ENCODE assay signal across 14 cellular contexts in the genomic region with DNA sequence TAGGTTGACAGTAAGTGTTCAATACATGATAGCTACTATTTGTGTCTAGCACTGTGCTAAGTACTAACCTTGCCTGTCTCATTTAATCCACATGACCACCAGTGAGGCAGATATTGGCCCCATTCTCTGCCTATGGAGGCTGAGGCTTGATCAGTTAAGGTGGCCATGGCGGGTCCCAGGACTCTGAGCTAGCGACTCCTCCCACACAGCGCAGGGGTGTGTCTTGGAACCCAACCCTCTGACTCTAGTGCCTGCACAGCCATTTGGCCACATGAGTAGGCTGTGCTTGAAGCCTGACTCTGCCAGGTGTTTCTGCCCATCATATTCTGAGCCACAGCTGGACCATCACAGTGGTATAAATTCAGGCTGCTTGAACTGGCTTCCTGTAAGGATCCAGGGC. TPM values are rescaled to one million over a fixed set of nuclear protein-coding genes. Genes with fewer than 3 reads are reported as not detected.
DNase-seq lines count a peak whose midpoint lies in the region; ATAC-seq, FAIRE-seq and TF ChIP-seq lines count a peak whose summit lies in the region.
"Had no signal": no experiment of that assay in that cellular context is flagged by ENCODE, and none has a peak within 500 bp of the region (broad histone marks: within the 10 kb centered on the region; RNA-seq: fewer than 3 reads in every experiment).

No MANE protein-coding gene starts in this region.

- H3K4me1 ChIP-seq in HepG2 (ENCODE audit: insufficient read depth, low read length) (peaks cover 92% of the 10 kb centered on the region), right lobe of liver (peaks cover 0 to 85% (median 42%) of the 10 kb centered on the region in 4 donors), tibial artery (peaks cover 0 to 51% (median 35%) of the 10 kb centered on the region in 4 donors)

- H3K27ac Mint-ChIP-seq in effector memory CD8-positive, alpha-beta T cell: peak overlapping the region; percentile 90 to 93

- H3K27me3 ChIP-seq in HepG2 (ENCODE audit: control insufficient read depth in 1 of 2, insufficient read depth in 2 of 2, low read length in 2 of 2) (no peaks in the 10 kb centered on the region; a peak in 1 of 5 replicates), right lobe of liver (no peaks in the 10 kb centered on the region), tibial artery (no peaks in the 10 kb centered on the region)
- H3K27me3 ChIP-seq: foreskin keratinocyte had no signal

- TF ChIP-seq RAD21 in HepG2 (CRISPR knock-in tag; IDR thresholded peaks at IDR 0.05): no peak

- no peaks in the 10 kb centered on the region for H3K27me3 Mint-ChIP-seq in effector memory CD8-positive, alpha-beta T cell

- H3K9ac ChIP-seq in HepG2 (ENCODE audit: insufficient read depth, low read depth, low read length): no peak overlapping the region

- TF ChIP-seq EP300 in HepG2 (IDR thresholded peaks at IDR 0.05; ENCODE audit: low read depth in 2 of 2, low read length in 2 of 2) (no peak), HepG2 (CRISPR knock-in tag; IDR thresholded peaks at IDR 0.05; ENCODE audit: borderline replicate concordance) (no peak)

- in situ Hi-C loops in HepG2 (cut with HindIII; ENCODE audit: extremely low pct_ligation_motif_present, low pct_unique_long_range_greater_than_20kb): loop anchor here (10.0 kb wide), 1 partner anchor 320 kb away; a partner anchor contains a TSS

- no peak for DNase-seq in HepG2 (ENCODE audit: low spot score)
- no peak for DNase-seq in right lobe of liver
- peak; percentile 10 for DNase-seq in OCI-M1 (lab: John Stamatoyannopoulos, UW)
- DNase-seq in effector memory CD8-positive, alpha-beta T cell: no peak
- peak in 1 of 49 donors; percentile 29 for DNase-seq in substantia nigra (lab: John Stamatoyannopoulos, UW)
- no peak for DNase-seq in tibial artery
- no peak for DNase-seq in GM12891 (ENCODE audit: insufficient read length, low spot score)
- no peak for DNase-seq in NCI-H2029 (lab: John Stamatoyannopoulos, UW)
- DNase-seq: foreskin keratinocyte; NCI-H1930; stimulated activated CD4-positive, alpha-beta T cell treated with anti-CD3 and anti-CD28 coated beads, Interleukin-15, amount 100 ng/mL, for 24 hours had no signal

- ATAC-seq in HepG2: no peak
- ATAC-seq in right lobe of liver: no peak
- peak; percentile 13 for ATAC-seq in effector memory CD8-positive, alpha-beta T cell (replicated peaks)
- ATAC-seq: foreskin keratinocyte had no signal

- H3K36me3 ChIP-seq in HepG2 (replicated peaks in 1 of 2; ENCODE audit: control insufficient read depth in 1 of 2, insufficient read depth in 2 of 2, low read length in 2 of 2) (peaks cover 22 to 57% of the 10 kb centered on the region in 2 experiments), right lobe of liver (no peaks in the 10 kb centered on the region), tibial artery (no peaks in the 10 kb centered on the region)

- H3K4me1 Mint-ChIP-seq in effector memory CD8-positive, alpha-beta T cell (ENCODE audit: low read depth in 2 of 2): peaks cover 81 to 82% of the 10 kb centered on the region in 2 donors

- FAIRE-seq in HepG2 (lab: Jason Lieb, UNC): no peak
- FAIRE-seq in GM12891 (lab: Jason Lieb, UNC): no peak
- FAIRE-seq: endometrium had no signal

- H3K9me3 Mint-ChIP-seq in effector memory CD8-positive, alpha-beta T cell: no peaks in the 10 kb centered on the region

- no peak overlapping the region for H2AFZ ChIP-seq in HepG2 (ENCODE audit: low read length)

- no peak; a peak in 1 of 4 replicates for TF ChIP-seq POLR2A in HepG2 (IDR thresholded peaks at IDR 0.05; ENCODE audit: insufficient read depth in 1 of 2, low read depth in 2 of 2, low read length in 2 of 2)
- TF ChIP-seq POLR2A in right lobe of liver (IDR thresholded peaks at IDR 0.05): no peak
- TF ChIP-seq POLR2A in GM12891 (IDR thresholded peaks at IDR 0.05; ENCODE audit: low read depth, low read length): no peak

- H3K27ac ChIP-seq in HepG2 (ENCODE audit: extremely low read length, insufficient read depth, low read length): no peak overlapping the region
- H3K27ac ChIP-seq in right lobe of liver: no peak overlapping the region
- peak overlapping the region; percentile 42 for H3K27ac ChIP-seq in substantia nigra (ENCODE audit: low read depth, low read length, poor library complexity, severe bottlenecking)
- H3K27ac ChIP-seq in tibial artery: no peak overlapping the region
- H3K27ac ChIP-seq: foreskin keratinocyte had no signal

- no peak overlapping the region for H3K4me3 ChIP-seq in HepG2 (replicated peaks in 1 of 3; ENCODE audit: insufficient read depth in 1 of 3, low read depth in 2 of 3, low read length in 3 of 3)
- H3K4me3 ChIP-seq in right lobe of liver: no peak overlapping the region
- H3K4me3 ChIP-seq in tibial artery: no peak overlapping the region

- peaks cover 98% of the 10 kb centered on the region for H3K79me2 ChIP-seq in HepG2 (ENCODE audit: insufficient read depth, low read length)

- H3K36me3 Mint-ChIP-seq in effector memory CD8-positive, alpha-beta T cell (ENCODE audit: insufficient read depth): peaks cover 84% of the 10 kb centered on the region

- peak overlapping the region; percentile 98 to 99 for H3K4me3 Mint-ChIP-seq in effector memory CD8-positive, alpha-beta T cell

- no TSS peak for BruUV-seq in HepG2 (replicated peaks; lab: Mats Ljungman, UMichigan)

- H3K9me3 ChIP-seq in HepG2 (ENCODE audit: low read length) (no peaks in the 10 kb centered on the region), right lobe of liver (no peaks in the 10 kb centered on the region), tibial artery (no peaks in the 10 kb centered on the region)

- TF ChIP-seq CTCF in HepG2 (CRISPR knock-in tag; IDR thresholded peaks at IDR 0.05) (no peak), right lobe of liver (IDR thresholded peaks at IDR 0.05) (no peak), tibial artery (IDR thresholded peaks at IDR 0.05) (no peak)

- intact Hi-C loops in HepG2 (cut with micrococcal nuclease; ENCODE audit: unreplicated experiment) (no loop called here), right lobe of liver (cut with DNase I) (no loop called here), tibial artery (cut with DNase I; ENCODE audit: low total_unique reads) (no loop called here)

- H3K4me2 ChIP-seq in HepG2 (ENCODE audit: low read depth, low read length): no peak overlapping the region; the same call in 1 of the 2 replicates

- POLR2A ChIA-PET in HepG2 (lab: Yijun Ruan, JAX): interaction anchor here (1.5 to 29.3 kb wide), 4 partner anchors 0 to 118 kb away, joined by 7 to 1459 read pairs (median 840); a partner anchor contains a TSS

- H4K20me1 ChIP-seq in HepG2 (ENCODE audit: insufficient read depth, low read length): peaks cover 65% of the 10 kb centered on the region

- 97% methylated on average over 3 of the region's 3 CpGs for WGBS in HepG2 (ENCODE audit: low lambda C conversion rate)
- no CpG with 5 or more reads among the region's 3 CpGs for WGBS in right lobe of liver (ENCODE audit: insufficient coverage, low coverage, low lambda C conversion rate, missing lambda C conversion rate)

- CTCF ChIA-PET in HepG2 (lab: Yijun Ruan, JAX; ENCODE audit: low intra/inter-chr PET ratio, low total read pairs): no interaction called here

RNA-seq across cellular contexts. Expression of a gene that starts 6.4 kb away (rescaled TPM):
- total RNA-seq in HepG2 (2016; rRNA removed; fragmentation: Illumina TruSeq; extraction: Trizol): 138 and 169 TPM in 2 replicates
- total RNA-seq in HepG2 (2016; cell fraction: cytosol; rRNA removed; fragmentation: Illumina TruSeq; extraction: Trizol; ENCODE audit: low read depth): 27.0 and 28.2 TPM in 2 replicates
- 118 and 171 TPM in 2 replicates for total RNA-seq in HepG2 (2016; cell fraction: insoluble cytoplasmic fraction; rRNA removed; fragmentation: Illumina TruSeq; extraction: Trizol)
- 64.4 and 79.9 TPM in 2 replicates for total RNA-seq in HepG2 (2016; cell fraction: membrane; rRNA removed; fragmentation: Illumina TruSeq; extraction: Trizol)
- total RNA-seq in HepG2 (2016; cell fraction: nucleus; rRNA removed; fragmentation: Illumina TruSeq; extraction: Trizol): 75.3 and 85.2 TPM in 2 replicates
- 266 and 269 TPM in 2 replicates for polyA plus RNA-seq in HepG2 (2011; rRNA removed)
- polyA plus RNA-seq in HepG2 (2011; cell fraction: cytosol; rRNA removed): 232 and 243 TPM in 2 replicates
- polyA plus RNA-seq in HepG2 (2011; cell fraction: nucleus; rRNA removed): 152 and 164 TPM in 2 replicates
- 209 and 226 TPM in 2 replicates for polyA plus RNA-seq in HepG2 (2012)
- polyA plus RNA-seq in HepG2 (2016; cell fraction: cytosol; fragmentation: Illumina TruSeq; extraction: Trizol; ENCODE audit: low read depth): 52.4 and 55.7 TPM in 2 replicates
- 275 and 359 TPM in 2 replicates for polyA plus RNA-seq in HepG2 (2016; cell fraction: insoluble cytoplasmic fraction; fragmentation: Illumina TruSeq; extraction: Trizol; ENCODE audit: low read depth)
- polyA plus RNA-seq in HepG2 (2016; cell fraction: membrane; fragmentation: Illumina TruSeq; extraction: Trizol; ENCODE audit: low read depth): 109 and 126 TPM in 2 replicates
- 248 and 253 TPM in 2 replicates for polyA plus RNA-seq in HepG2 (2016; cell fraction: nucleus; fragmentation: Illumina TruSeq; extraction: Trizol; ENCODE audit: insufficient read depth, low read depth)
- 92.0 and 295 TPM in 2 replicates for polyA minus RNA-seq in HepG2 (2011; rRNA and poly(A)+ RNA removed; ENCODE audit: low replicate concordance)
- polyA minus RNA-seq in HepG2 (2011; cell fraction: cytosol; rRNA and poly(A)+ RNA removed): 130 and 139 TPM in 2 replicates
- 62.8 and 68.1 TPM in 2 replicates for polyA minus RNA-seq in HepG2 (2011; cell fraction: nucleus; rRNA and poly(A)+ RNA removed)
- 100 to 1,000 TPM; 105 to 218 (median 161) TPM for total RNA-seq in right lobe of liver
- polyA plus RNA-seq in GM12891 (2012; ENCODE audit: low read depth, missing spikeins): 19.1 TPM

RNA-seq across cellular contexts. Expression of a gene that starts 17.8 kb away (rescaled TPM):
- total RNA-seq in HepG2 (2016; rRNA removed; fragmentation: Illumina TruSeq; extraction: Trizol): 0.91 and 1.1 TPM in 2 replicates
- 0.30 TPM in 1 of 2 replicates, not detected in the other for total RNA-seq in HepG2 (2016; cell fraction: cytosol; rRNA removed; fragmentation: Illumina TruSeq; extraction: Trizol; ENCODE audit: low read depth)
- 0.73 and 1.0 TPM in 2 replicates for total RNA-seq in HepG2 (2016; cell fraction: insoluble cytoplasmic fraction; rRNA removed; fragmentation: Illumina TruSeq; extraction: Trizol)
- 0.83 and 0.93 TPM in 2 replicates for total RNA-seq in HepG2 (2016; cell fraction: membrane; rRNA removed; fragmentation: Illumina TruSeq; extraction: Trizol)
- total RNA-seq in HepG2 (2016; cell fraction: nucleus; rRNA removed; fragmentation: Illumina TruSeq; extraction: Trizol): 0.96 and 1.3 TPM in 2 replicates
- polyA plus RNA-seq in HepG2 (2011; rRNA removed): 3.7 and 4.7 TPM in 2 replicates
- 2.1 and 2.8 TPM in 2 replicates for polyA plus RNA-seq in HepG2 (2011; cell fraction: cytosol; rRNA removed)
- polyA plus RNA-seq in HepG2 (2011; cell fraction: nucleus; rRNA removed): 7.0 and 8.4 TPM in 2 replicates
- polyA plus RNA-seq in HepG2 (2012): 1.8 and 2.4 TPM in 2 replicates
- 0.18 and 0.22 TPM in 2 replicates for polyA plus RNA-seq in HepG2 (2016; cell fraction: cytosol; fragmentation: Illumina TruSeq; extraction: Trizol; ENCODE audit: low read depth)
- 0.83 and 0.93 TPM in 2 replicates for polyA plus RNA-seq in HepG2 (2016; cell fraction: insoluble cytoplasmic fraction; fragmentation: Illumina TruSeq; extraction: Trizol; ENCODE audit: low read depth)
- 0.48 and 0.49 TPM in 2 replicates for polyA plus RNA-seq in HepG2 (2016; cell fraction: membrane; fragmentation: Illumina TruSeq; extraction: Trizol; ENCODE audit: low read depth)
- 2.4 and 2.8 TPM in 2 replicates for polyA plus RNA-seq in HepG2 (2016; cell fraction: nucleus; fragmentation: Illumina TruSeq; extraction: Trizol; ENCODE audit: insufficient read depth, low read depth)
- 2.2 TPM in 1 of 2 replicates, not detected in the other for polyA minus RNA-seq in HepG2 (2011; rRNA and poly(A)+ RNA removed; ENCODE audit: low replicate concordance)
- 0.70 and 2.0 TPM in 2 replicates for polyA minus RNA-seq in HepG2 (2011; cell fraction: cytosol; rRNA and poly(A)+ RNA removed)
- polyA minus RNA-seq in HepG2 (2011; cell fraction: nucleus; rRNA and poly(A)+ RNA removed): 1.4 and 1.7 TPM in 2 replicates
- 10 to 100 TPM in 3 of 6 experiments, 1 to 10 TPM in 3; 5.0 to 14.4 (median 9.0) TPM for total RNA-seq in right lobe of liver
- 8.5 TPM for polyA plus RNA-seq in GM12891 (2012; ENCODE audit: low read depth, missing spikeins)
- total RNA-seq: foreskin keratinocyte, M059J had no signal
- polyA plus RNA-seq: foreskin keratinocyte had no signal

RNA-seq across cellular contexts. Expression of a gene that starts 21.3 kb away (rescaled TPM):
- 37.6 and 44.2 TPM in 2 replicates for total RNA-seq in HepG2 (2016; rRNA removed; fragmentation: Illumina TruSeq; extraction: Trizol)
- total RNA-seq in HepG2 (2016; cell fraction: cytosol; rRNA removed; fragmentation: Illumina TruSeq; extraction: Trizol; ENCODE audit: low read depth): 16.5 and 18.6 TPM in 2 replicates
- total RNA-seq in HepG2 (2016; cell fraction: insoluble cytoplasmic fraction; rRNA removed; fragmentation: Illumina TruSeq; extraction: Trizol): 38.7 and 44.6 TPM in 2 replicates
- total RNA-seq in HepG2 (2016; cell fraction: membrane; rRNA removed; fragmentation: Illumina TruSeq; extraction: Trizol): 25.6 and 29.9 TPM in 2 replicates
- 44.5 and 46.0 TPM in 2 replicates for total RNA-seq in HepG2 (2016; cell fraction: nucleus; rRNA removed; fragmentation: Illumina TruSeq; extraction: Trizol)
- polyA plus RNA-seq in HepG2 (2011; rRNA removed): 39.7 and 49.8 TPM in 2 replicates
- polyA plus RNA-seq in HepG2 (2011; cell fraction: cytosol; rRNA removed): 37.1 and 45.5 TPM in 2 replicates
- polyA plus RNA-seq in HepG2 (2011; cell fraction: nucleus; rRNA removed): 152 and 183 TPM in 2 replicates
- 37.3 and 50.6 TPM in 2 replicates for polyA plus RNA-seq in HepG2 (2012)
- 8.7 and 8.9 TPM in 2 replicates for polyA plus RNA-seq in HepG2 (2016; cell fraction: cytosol; fragmentation: Illumina TruSeq; extraction: Trizol; ENCODE audit: low read depth)
- 35.3 and 35.8 TPM in 2 replicates for polyA plus RNA-seq in HepG2 (2016; cell fraction: insoluble cytoplasmic fraction; fragmentation: Illumina TruSeq; extraction: Trizol; ENCODE audit: low read depth)
- 17.6 and 19.9 TPM in 2 replicates for polyA plus RNA-seq in HepG2 (2016; cell fraction: membrane; fragmentation: Illumina TruSeq; extraction: Trizol; ENCODE audit: low read depth)
- 74.0 and 80.9 TPM in 2 replicates for polyA plus RNA-seq in HepG2 (2016; cell fraction: nucleus; fragmentation: Illumina TruSeq; extraction: Trizol; ENCODE audit: insufficient read depth, low read depth)
- 32.3 and 53.7 TPM in 2 replicates for polyA minus RNA-seq in HepG2 (2011; rRNA and poly(A)+ RNA removed; ENCODE audit: low replicate concordance)
- 12.7 and 14.7 TPM in 2 replicates for polyA minus RNA-seq in HepG2 (2011; cell fraction: cytosol; rRNA and poly(A)+ RNA removed)
- 56.3 and 64.3 TPM in 2 replicates for polyA minus RNA-seq in HepG2 (2011; cell fraction: nucleus; rRNA and poly(A)+ RNA removed)
- 10 to 100 TPM in 5 of 6 experiments, 1 to 10 TPM in 1; 10.0 to 23.0 (median 16.3) TPM for total RNA-seq in right lobe of liver
- 32.7 TPM for polyA plus RNA-seq in GM12891 (2012; ENCODE audit: low read depth, missing spikeins)

RNA-seq across cellular contexts. Expression of a gene that starts 42.1 kb away (rescaled TPM):
- total RNA-seq in HepG2 (2016; rRNA removed; fragmentation: Illumina TruSeq; extraction: Trizol): not detected in 2 replicates
- not detected in 2 replicates for total RNA-seq in HepG2 (2016; cell fraction: cytosol; rRNA removed; fragmentation: Illumina TruSeq; extraction: Trizol; ENCODE audit: low read depth)
- not detected in 2 replicates for total RNA-seq in HepG2 (2016; cell fraction: insoluble cytoplasmic fraction; rRNA removed; fragmentation: Illumina TruSeq; extraction: Trizol)
- total RNA-seq in HepG2 (2016; cell fraction: membrane; rRNA removed; fragmentation: Illumina TruSeq; extraction: Trizol): not detected in 2 replicates
- total RNA-seq in HepG2 (2016; cell fraction: nucleus; rRNA removed; fragmentation: Illumina TruSeq; extraction: Trizol): not detected in 2 replicates
- polyA plus RNA-seq in HepG2 (2011; rRNA removed): not detected in 2 replicates
- polyA plus RNA-seq in HepG2 (2011; cell fraction: cytosol; rRNA removed): not detected in 2 replicates
- polyA plus RNA-seq in HepG2 (2011; cell fraction: nucleus; rRNA removed): not detected in 2 replicates
- not detected in 2 replicates for polyA plus RNA-seq in HepG2 (2012)
- polyA plus RNA-seq in HepG2 (2016; cell fraction: cytosol; fragmentation: Illumina TruSeq; extraction: Trizol; ENCODE audit: low read depth): not detected in 2 replicates
- polyA plus RNA-seq in HepG2 (2016; cell fraction: insoluble cytoplasmic fraction; fragmentation: Illumina TruSeq; extraction: Trizol; ENCODE audit: low read depth): not detected in 2 replicates
- polyA plus RNA-seq in HepG2 (2016; cell fraction: membrane; fragmentation: Illumina TruSeq; extraction: Trizol; ENCODE audit: low read depth): not detected in 2 replicates
- not detected in 2 replicates for polyA plus RNA-seq in HepG2 (2016; cell fraction: nucleus; fragmentation: Illumina TruSeq; extraction: Trizol; ENCODE audit: insufficient read depth, low read depth)
- polyA minus RNA-seq in HepG2 (2011; rRNA and poly(A)+ RNA removed; ENCODE audit: low replicate concordance): not detected in 2 replicates
- not detected in 2 replicates for polyA minus RNA-seq in HepG2 (2011; cell fraction: cytosol; rRNA and poly(A)+ RNA removed)
- polyA minus RNA-seq in HepG2 (2011; cell fraction: nucleus; rRNA and poly(A)+ RNA removed): not detected in 2 replicates
- 1 to 10 TPM in 2 of 6 experiments, under 1 TPM in 3, not detected in 1; 0.44 to 2.6 (median 0.74) TPM for total RNA-seq in right lobe of liver
- not detected for polyA plus RNA-seq in GM12891 (2012; ENCODE audit: low read depth, missing spikeins)
- total RNA-seq: foreskin keratinocyte, M059J, NCI-H460 had no signal
- polyA plus RNA-seq: foreskin keratinocyte had no signal
